12 cellular contexts compared by ENCODE assay signal in genomic region chr1:44500181-44501021, GRCh38.
A peak's percentile ranks its signal among the peaks of the same experiment; 100 is the strongest.
DNase-seq lines count a peak whose midpoint lies in the region; ATAC-seq and TF ChIP-seq lines count a peak whose summit lies in the region.
"Had no signal": no experiment of that assay in that cellular context is flagged by ENCODE, and none has a peak within 500 bp of the region (broad histone marks: within the 10 kb centered on the region; RNA-seq: fewer than 3 reads in every experiment).

No MANE protein-coding gene starts in this region.

- peaks cover 0 to 48% (median 3%) of the 10 kb centered on the region in 4 donors for H3K4me1 ChIP-seq in tibial nerve

- no peak for TF ChIP-seq POLR2A in tibial nerve (IDR thresholded peaks at IDR 0.05)

- peak overlapping the region in 1 of 4 donors; percentile 6 for H3K4me3 ChIP-seq in tibial nerve

- H3K9me3 ChIP-seq in tibial nerve = no peaks in the 10 kb centered on the region
- H3K9me3 ChIP-seq: thoracic aorta had no signal

- TF ChIP-seq EP300 in tibial nerve (IDR thresholded peaks at IDR 0.05) = no peak

- ATAC-seq in HG02642 (IDR thresholded peaks at IDR 0.05; ENCODE audit: poor library complexity, unreplicated experiment) (no peak), HG02763 (IDR thresholded peaks at IDR 0.05; ENCODE audit: unreplicated experiment) (no peak)

- TF ChIP-seq CTCF in tibial nerve (IDR thresholded peaks at IDR 0.05) = peak; percentile 20 to 49 (median 32)

- peak overlapping the region; percentile 85 for H3K27ac ChIP-seq in caudate nucleus (ENCODE audit: low read depth, low read length)
- H3K27ac ChIP-seq in tibial nerve = peak overlapping the region in 3 of 4 donors; percentile 36 to 79 (median 57)
- H3K27ac ChIP-seq: thoracic aorta had no signal

- no peaks in the 10 kb centered on the region for H3K36me3 ChIP-seq in tibial nerve
- H3K36me3 ChIP-seq: thoracic aorta had no signal

- 49 to 61% methylated on average over 10 to 17 of the region's 17 CpGs for WGBS in tibial nerve, 2 donors

- no peaks in the 10 kb centered on the region for H3K27me3 ChIP-seq in tibial nerve

- DNase-seq in DMS53 (lab: John Stamatoyannopoulos, UW) (peak; percentile 36), DMS53 treated with DMSO at 0.1 percent for 48 hours (lab: John Stamatoyannopoulos, UW; ENCODE audit: unreplicated experiment) (no peak), caudate nucleus (lab: John Stamatoyannopoulos, UW) (peak in 39 of 61 donors; percentile 36 to 93 (median 79)), islet precursor cell (peak; percentile 77), tibial nerve (ENCODE audit: low spot score in 2 of 2) (no peak)
- DNase-seq in activated CD4-positive, alpha-beta T cell treated with anti-CD3 and anti-CD28 coated beads, Interleukin-2, amount 50 U/mL, for 48 hours = no peak
- DNase-seq: 8988T, naive B cell, NCI-H774 had no signal

Comparison
In these comparisons a context has a peak if more than half of its experiments do, and no peak if none do; other contexts are left out.
1. DNase-seq: peak in DMS53 (single experiment), caudate nucleus (39 of 61) and islet precursor cell (single experiment); none in DMS53 treated with DMSO at 0.1 percent for 48 hours (single experiment), tibial nerve (0 of 2) and activated CD4-positive, alpha-beta T cell treated with anti-CD3 and anti-CD28 coated beads, Interleukin-2, amount 50 U/mL, for 48 hours (0 of 2).